In the genomic region with DNA sequence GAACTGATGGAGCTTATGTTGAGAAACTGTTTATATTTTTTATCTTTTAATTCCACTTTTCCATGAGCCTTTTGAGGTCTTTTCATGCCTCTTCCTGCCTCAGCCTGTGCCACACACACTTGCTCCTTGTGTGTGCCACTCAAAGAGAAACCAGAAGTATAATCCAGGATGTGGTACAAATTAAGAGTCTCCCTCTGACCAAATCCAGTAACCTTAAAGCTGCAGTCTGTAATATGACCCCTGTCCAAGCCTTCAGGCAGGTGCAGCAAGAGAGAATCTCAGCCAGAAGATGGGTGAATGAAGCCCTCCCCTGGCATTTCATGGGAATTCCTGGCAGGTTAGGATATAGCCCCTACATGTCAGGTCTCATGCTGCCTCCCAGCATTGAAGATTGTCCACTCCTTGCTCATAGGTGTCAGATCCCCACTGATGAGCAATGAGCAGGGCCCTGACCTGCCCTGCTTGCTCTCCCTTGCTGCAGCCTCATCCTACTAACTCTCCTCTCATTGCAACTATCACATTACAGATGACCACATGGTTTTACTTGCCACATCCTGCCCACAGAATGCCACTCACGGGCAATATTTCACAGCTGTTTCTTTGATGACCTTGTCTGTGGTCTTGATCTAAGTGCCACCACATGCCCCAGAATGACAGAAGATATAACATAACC, we compare ENCODE assay signal across 10 cellular contexts.
DNase-seq lines count a peak whose midpoint lies in the region; ATAC-seq lines count a peak whose summit lies in the region.
"Had no signal": no experiment of that assay in that cellular context is flagged by ENCODE, and none has a peak within 500 bp of the region (broad histone marks: within the 10 kb centered on the region; RNA-seq: fewer than 3 reads in every experiment).

No MANE protein-coding gene starts in this region.

- H3K4me2 ChIP-seq in neuronal stem cell (ENCODE audit: insufficient read depth, low read length, poor library complexity, severe bottlenecking), result no peak overlapping the region

- no peak overlapping the region for H4K91ac ChIP-seq in neuronal stem cell (ENCODE audit: low read depth, low read length, poor library complexity)

- no peak overlapping the region for H3K27ac ChIP-seq in neuronal stem cell (replicated peaks; ENCODE audit: low read length)
- no peak overlapping the region for H3K27ac ChIP-seq in effector memory CD4-positive, alpha-beta T cell (ENCODE audit: insufficient read depth, low read length, poor library complexity, severe bottlenecking)

- H3K23ac ChIP-seq in neuronal stem cell (ENCODE audit: low read depth, low read length, poor library complexity), result no peak overlapping the region

- H3K14ac ChIP-seq in neuronal stem cell (ENCODE audit: low read length), result no peak overlapping the region

- no CpG with 5 or more reads among the region's 1 CpG for WGBS in neuronal stem cell (ENCODE audit: extremely low coverage in 2 of 2, insufficient read length in 2 of 2, insufficient replicate concordance in 1 of 2), 2 donors

- H4K8ac ChIP-seq in neuronal stem cell (ENCODE audit: low read depth, low read length), result no peak overlapping the region

- DNase-seq in NCI-H510A (lab: John Stamatoyannopoulos, UW), result peak; percentile 55
- no peak for DNase-seq in neuronal stem cell (ENCODE audit: low spot score)
- no peak for DNase-seq in NCI-H345 (lab: John Stamatoyannopoulos, UW)
- no peak for DNase-seq in effector memory CD4-positive, alpha-beta T cell
- DNase-seq in NCI-H774 (lab: John Stamatoyannopoulos, UW), result no peak
- DNase-seq in NCI-H2081 treated with DMSO at 0.1 percent for 48 hours (lab: John Stamatoyannopoulos, UW), result no peak
- DNase-seq: activated CD4-positive, alpha-beta memory T cell treated with anti-CD3 and anti-CD28 coated beads, Interleukin-2, amount 10 ng/mL, durations not matched to agents 7 days and 5 days; effector memory CD8-positive, alpha-beta T cell had no signal

- no peak overlapping the region for H3K9ac ChIP-seq in neuronal stem cell (ENCODE audit: low read depth, low read length, poor library complexity)

- no peaks in the 10 kb centered on the region for H3K79me1 ChIP-seq in neuronal stem cell (ENCODE audit: low read depth, low read length)

- ATAC-seq in GM18873 (IDR thresholded peaks at IDR 0.05; ENCODE audit: low FRiP score, unreplicated experiment), result peak; percentile 67
- peak; percentile 61 for ATAC-seq in HG02970 (IDR thresholded peaks at IDR 0.05; ENCODE audit: low FRiP score, unreplicated experiment)
- ATAC-seq: effector memory CD8-positive, alpha-beta T cell had no signal

- H3K4me1 ChIP-seq in neuronal stem cell (ENCODE audit: control insufficient read depth in 2 of 2, insufficient read depth in 1 of 2, low read depth in 1 of 2, low read length in 2 of 2), result peaks cover 0 to 7% of the 10 kb centered on the region in 2 donors
- no peaks in the 10 kb centered on the region for H3K4me1 ChIP-seq in effector memory CD4-positive, alpha-beta T cell (ENCODE audit: control insufficient read depth, insufficient read depth, low read length, poor library complexity, severe bottlenecking)

- H3K9me3 ChIP-seq in neuronal stem cell (replicated peaks in 1 of 2; ENCODE audit: control insufficient read depth in 2 of 2, insufficient read depth in 1 of 2, low read depth in 1 of 2, low read length in 2 of 2), result no peaks in the 10 kb centered on the region
- H3K9me3 ChIP-seq in effector memory CD4-positive, alpha-beta T cell (ENCODE audit: control insufficient read depth, low read length), result no peaks in the 10 kb centered on the region

- no peak overlapping the region for H2BK5ac ChIP-seq in neuronal stem cell (ENCODE audit: low read length)

- H2BK120ac ChIP-seq in neuronal stem cell (ENCODE audit: low read depth, low read length), result no peak overlapping the region

- peak overlapping the region; percentile 20 for H3K18ac ChIP-seq in neuronal stem cell (ENCODE audit: low read length)

- H2AK5ac ChIP-seq in neuronal stem cell (ENCODE audit: low read depth, low read length), result no peak overlapping the region

- H2AFZ ChIP-seq in neuronal stem cell (ENCODE audit: low read length), result no peak overlapping the region

- H3K27me3 ChIP-seq in neuronal stem cell (ENCODE audit: control insufficient read depth in 3 of 3, insufficient read depth in 3 of 3, low read depth in 1 of 3, low read length in 3 of 3), result no peaks in the 10 kb centered on the region
- H3K27me3 ChIP-seq in effector memory CD4-positive, alpha-beta T cell (replicated peaks; ENCODE audit: control insufficient read depth, insufficient read depth, low read length, poor library complexity, severe bottlenecking), result no peaks in the 10 kb centered on the region

- H3K4me3 ChIP-seq in neuronal stem cell (ENCODE audit: low read length in 2 of 2), result no peak overlapping the region
- H3K4me3 ChIP-seq in effector memory CD4-positive, alpha-beta T cell (ENCODE audit: insufficient read depth, low read depth, low read length, poor library complexity, severe bottlenecking), result no peak overlapping the region

- no peaks in the 10 kb centered on the region for H3K36me3 ChIP-seq in neuronal stem cell (replicated peaks in 1 of 2; ENCODE audit: control insufficient read depth in 2 of 2, insufficient read depth in 2 of 2, low read length in 2 of 2)
- H3K36me3 ChIP-seq in effector memory CD4-positive, alpha-beta T cell (ENCODE audit: control insufficient read depth, insufficient read depth, low read length), result no peaks in the 10 kb centered on the region

- H2BK12ac ChIP-seq in neuronal stem cell (ENCODE audit: low read length), result no peak overlapping the region

- no peak overlapping the region for H2BK15ac ChIP-seq in neuronal stem cell (ENCODE audit: low read length)

- no peak overlapping the region for H3K4ac ChIP-seq in neuronal stem cell (ENCODE audit: low read length)
